Comparison of ENCODE assay signal across 27 cellular contexts in the genomic region with DNA sequence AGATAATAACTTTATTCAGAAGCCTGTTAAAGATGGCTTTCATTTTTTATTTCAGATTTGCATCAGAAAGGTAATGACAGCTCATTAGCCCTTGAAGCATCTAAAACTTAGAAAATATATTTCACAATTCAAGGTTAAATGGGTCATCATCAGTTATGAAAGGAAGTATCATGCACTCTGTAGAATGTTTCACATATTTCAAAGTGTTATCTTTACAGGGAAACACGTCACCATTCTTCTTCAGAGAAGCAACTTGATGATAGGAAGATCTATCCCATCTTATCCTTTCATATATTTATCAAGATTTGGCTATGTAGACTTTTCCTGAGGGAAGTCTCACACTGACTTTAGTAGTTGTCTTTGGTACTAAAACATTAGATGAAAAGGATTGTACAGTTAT.
"Had no signal": no experiment of that assay in that cellular context is flagged by ENCODE, and none has a peak within 500 bp of the region (broad histone marks: within the 10 kb centered on the region; RNA-seq: fewer than 3 reads in every experiment).

No MANE protein-coding gene starts in this region.

- DNase-seq: activated CD4-positive, alpha-beta T cell treated with anti-CD3 and anti-CD28 coated beads for 36 hours; activated CD4-positive, alpha-beta T cell treated with anti-CD3 and anti-CD28 coated beads, Interleukin-2, amount 10 ng/mL, durations not matched to agents 7 days and 5 days; activated CD4-positive, alpha-beta T cell treated with anti-CD3 and anti-CD28 coated beads, Interleukin-2, amount 50 U/mL, for 48 hours; activated CD8-positive, alpha-beta T cell treated with anti-CD3 and anti-CD28 coated beads, Interleukin-2, amount 10 ng/mL, durations not matched to agents 7 days and 5 days; activated gamma-delta T cell; activated naive CD4-positive, alpha-beta T cell treated with Interleukin-2 at 50 U/mL for 16 hours; activated naive CD8-positive, alpha-beta T cell treated with anti-CD3 and anti-CD28 coated beads, Interleukin-2, amount 10 ng/mL, durations not matched to agents 7 days and 5 days; activated T-cell treated with anti-CD3 and anti-CD28 coated beads, Interleukin-2, amount 50 U/mL, for 24 hours; body of pancreas; caudate nucleus; cerebellar nuclear complex; Kasumi-1; KG1; MG63; NCI-H1092 treated with DMSO at 0.1 percent for 48 hours; NCI-H1417; NCI-H146; NCI-H187; NCI-H2029 treated with DMSO at 0.1 percent for 48 hours; NCI-H2107; NCI-H2171; NCI-H446; NCI-H524; Right ventricle myocardium superior had no signal

- FAIRE-seq: astrocyte, bronchial epithelial cell, TTC549 had no signal
